In genomic region chr12:34373926-34374325, GRCh38 we compare ENCODE assay signal across 6 cellular contexts.
"Had no signal": no experiment of that assay in that cellular context is flagged by ENCODE, and none has a peak within 500 bp of the region (broad histone marks: within the 10 kb centered on the region; RNA-seq: fewer than 3 reads in every experiment).

No MANE protein-coding gene starts in this region.

- H3K27me3 Mint-ChIP-seq: IgD-negative memory B cell had no signal

- H3K27ac ChIP-seq: HL-60 had no signal

- FAIRE-seq: HepG2, HTR-8/SVneo had no signal

- ATAC-seq: HepG2 had no signal

- DNase-seq: IMR-90, KBM-7 had no signal

- H3K36me3 Mint-ChIP-seq: IgD-negative memory B cell had no signal

- H3K4me1 Mint-ChIP-seq: IgD-negative memory B cell had no signal

- H3K27ac Mint-ChIP-seq: IgD-negative memory B cell had no signal
